1 cellular context compared by ENCODE assay signal in the genomic region with DNA sequence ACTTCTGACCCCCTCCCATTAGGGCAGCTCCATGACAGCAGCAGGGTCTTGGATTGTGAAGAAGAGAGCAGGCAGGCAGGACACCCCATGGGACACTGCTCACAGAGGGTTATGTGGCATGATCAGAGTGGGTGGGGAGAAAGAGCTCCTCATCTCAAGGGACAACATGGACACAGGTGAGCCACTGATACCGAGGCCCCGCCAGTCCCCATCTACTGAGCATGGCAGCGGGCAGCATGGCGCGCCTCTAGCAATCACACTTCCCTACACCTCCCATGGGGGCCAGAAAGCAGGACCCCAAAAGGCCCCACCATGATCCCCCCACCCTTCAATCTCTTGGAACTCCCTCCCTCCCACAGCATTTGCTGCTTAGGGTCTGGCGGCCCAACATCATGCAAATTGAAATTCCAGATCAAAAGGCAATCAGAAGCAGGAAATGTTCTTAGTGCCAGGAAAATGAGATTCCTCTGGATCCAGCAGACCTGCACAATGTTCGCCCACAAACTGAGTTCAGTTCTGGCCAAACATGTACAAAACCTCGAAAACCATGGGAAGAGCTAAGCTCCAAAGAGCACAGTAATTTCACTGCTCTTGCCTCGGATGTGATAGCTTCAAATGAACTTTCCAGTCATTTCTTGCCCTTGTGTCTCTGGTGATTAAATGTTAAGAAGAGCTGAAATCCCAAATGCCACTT.
TF ChIP-seq lines count a peak whose summit lies in the region.

No MANE protein-coding gene starts in this region.

TF ChIP-seq in SK-N-SH, 30 proteins besides CTCF, POLR2A, EP300 and RAD21 (continued from another document):
- no peak for TF ChIP-seq USF2 (IDR thresholded peaks at IDR 0.05; ENCODE audit: borderline replicate concordance, low read depth, low read length)
- no peak for TF ChIP-seq FOXM1 (IDR thresholded peaks at IDR 0.05; ENCODE audit: low read depth)
- TF ChIP-seq FOXJ3 (CRISPR knock-in tag; IDR thresholded peaks at IDR 0.05): no peak
- no peak for TF ChIP-seq TCF12 (IDR thresholded peaks at IDR 0.05)
- TF ChIP-seq, protein P1, sequence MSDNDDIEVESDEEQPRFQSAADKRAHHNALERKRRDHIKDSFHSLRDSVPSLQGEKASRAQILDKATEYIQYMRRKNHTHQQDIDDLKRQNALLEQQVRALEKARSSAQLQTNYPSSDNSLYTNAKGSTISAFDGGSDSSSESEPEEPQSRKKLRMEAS (IDR thresholded peaks at IDR 0.05; ENCODE audit: low read depth): no peak
TF ChIP-seq in SK-N-SH: peak in this region for 0.
